Comparison of ENCODE assay signal across 7 cellular contexts in the genomic region with DNA sequence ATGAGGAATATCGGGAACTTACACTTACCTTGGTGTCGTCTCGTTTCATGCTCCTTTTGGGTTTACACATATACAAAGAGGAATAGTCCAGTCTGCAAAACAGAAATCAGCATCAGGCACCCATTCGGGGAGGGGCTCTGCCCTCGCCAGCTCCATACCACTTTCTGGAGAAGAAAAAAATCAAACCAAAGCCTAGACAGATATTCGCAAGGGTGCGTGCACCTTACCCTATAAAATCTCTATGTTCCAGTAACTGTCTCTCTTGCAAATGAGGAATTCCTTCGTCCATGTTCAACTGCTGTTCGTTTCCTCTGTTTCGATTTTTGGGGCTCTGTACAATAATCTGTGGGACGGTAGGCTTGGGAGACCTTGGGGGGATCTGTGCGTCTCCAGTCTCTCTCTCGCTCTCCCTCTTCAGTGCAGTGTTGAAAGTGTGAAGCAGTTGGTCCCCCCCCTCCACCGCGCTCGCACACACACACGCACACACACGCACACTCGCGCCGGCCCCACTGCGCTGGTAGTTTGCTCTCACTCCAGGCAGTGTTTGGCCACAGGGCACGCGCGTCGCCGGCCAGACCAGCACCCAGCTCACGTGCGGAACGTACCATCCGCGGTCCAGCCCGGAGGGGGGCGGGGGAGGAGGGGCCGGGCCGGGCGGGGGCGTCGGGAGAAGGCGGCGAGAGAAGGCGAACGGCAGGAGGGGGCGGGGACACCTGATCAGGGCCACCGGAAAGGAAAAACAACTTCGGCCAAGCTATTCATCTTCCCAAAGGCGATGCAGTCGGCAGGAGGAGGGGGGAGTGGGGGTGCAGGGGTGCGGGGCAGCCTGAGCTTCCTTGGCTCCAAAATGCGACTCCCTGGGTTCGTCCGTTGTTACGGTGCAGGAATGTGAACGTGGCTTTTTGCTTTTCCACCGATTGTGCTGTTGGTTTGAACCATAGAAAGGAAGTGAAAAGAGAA. TPM values are rescaled to one million over a fixed set of nuclear protein-coding genes. Genes with fewer than 3 reads are reported as not detected.
DNase-seq lines count a peak whose midpoint lies in the region; ATAC-seq and TF ChIP-seq lines count a peak whose summit lies in the region.

BHLHE41 (minus strand) TSS at position 547 of the 960 bp plus-strand sequence; CDS start at position 289, 258 bp downstream.

- H3K4me1 ChIP-seq in neural progenitor cell, result peaks cover 17% of the 10 kb centered on the region

- no peaks in the 10 kb centered on the region for H3K9me3 Mint-ChIP-seq in activated naive CD4-positive, alpha-beta T cell treated with anti-CD3 and anti-CD28 coated beads, Interleukin-2, amount 50 U/mL, for 24 hours
- H3K9me3 Mint-ChIP-seq in neural progenitor cell, result no peaks in the 10 kb centered on the region

- H2AFZ ChIP-seq in neural progenitor cell (replicated peaks), result peak within 1 kb of the TSS; percentile 19

- peaks cover 60% of the 10 kb centered on the region for H3F3A ChIP-seq in neural progenitor cell (ENCODE audit: low read depth)

- H3K4me1 Mint-ChIP-seq in activated naive CD4-positive, alpha-beta T cell treated with anti-CD3 and anti-CD28 coated beads, Interleukin-2, amount 50 U/mL, for 24 hours, result peaks cover 39% of the 10 kb centered on the region
- peaks cover 31% of the 10 kb centered on the region for H3K4me1 Mint-ChIP-seq in neural progenitor cell

- H3K4me2 ChIP-seq in neural progenitor cell, result peak within 1 kb of the TSS; percentile 91

- DNase-seq in GM10248 (ENCODE audit: extremely low spot score) (peak; percentile 37), LHCN-M2 (ENCODE audit: low read depth) (peak; percentile 56), Right ventricle myocardium inferior (ENCODE audit: missing footprints) (peak; percentile 89), neural progenitor cell (ENCODE audit: low spot score) (peak; percentile 76)

- H3K36me3 Mint-ChIP-seq in activated naive CD4-positive, alpha-beta T cell treated with anti-CD3 and anti-CD28 coated beads, Interleukin-2, amount 50 U/mL, for 24 hours, result no peaks in the 10 kb centered on the region
- no peaks in the 10 kb centered on the region for H3K36me3 Mint-ChIP-seq in neural progenitor cell

- H3K27ac ChIP-seq in neural progenitor cell, result no peak within 1 kb of the TSS

- peaks cover 60% of the 10 kb centered on the region for H3K27me3 Mint-ChIP-seq in activated naive CD4-positive, alpha-beta T cell treated with anti-CD3 and anti-CD28 coated beads, Interleukin-2, amount 50 U/mL, for 24 hours
- peaks cover 51% of the 10 kb centered on the region for H3K27me3 Mint-ChIP-seq in neural progenitor cell (ENCODE audit: insufficient read depth, low read depth)

- no peak within 1 kb of the TSS for H3K9ac ChIP-seq in neural progenitor cell

- H3K4me3 Mint-ChIP-seq in activated naive CD4-positive, alpha-beta T cell treated with anti-CD3 and anti-CD28 coated beads, Interleukin-2, amount 50 U/mL, for 24 hours, result peak within 1 kb of the TSS; percentile 86
- peak within 1 kb of the TSS; percentile 95 for H3K4me3 Mint-ChIP-seq in neural progenitor cell

- peak within 1 kb of the TSS; percentile 58 for H3K4me3 ChIP-seq in neural progenitor cell

- TF ChIP-seq CTCF in GM10248 (IDR thresholded peaks at IDR 0.05; ENCODE audit: control extremely low read depth, extremely low read depth, low read depth, missing control alignments) (no peak), neural progenitor cell (IDR thresholded peaks at IDR 0.05) (no peak)

- no peak within 1 kb of the TSS for H3K27ac Mint-ChIP-seq in activated naive CD4-positive, alpha-beta T cell treated with anti-CD3 and anti-CD28 coated beads, Interleukin-2, amount 50 U/mL, for 24 hours
- H3K27ac Mint-ChIP-seq in neural progenitor cell, result peak within 1 kb of the TSS; percentile 46

- intact Hi-C loops in Right ventricle myocardium inferior (cut with DNase I), result loop anchor here (2.0 to 10.0 kb wide), 3 partner anchors 72 to 280 kb away; no protein-coding TSS in a partner anchor

- POLR2A ChIA-PET in GM10248 (lab: Yijun Ruan, JAX), result no interaction called here

- H3K79me2 ChIP-seq in neural progenitor cell (ENCODE audit: low read depth), result no peaks in the 10 kb centered on the region

- H3K9me3 ChIP-seq in neural progenitor cell (ENCODE audit: low read depth), result no peaks in the 10 kb centered on the region

- peak; percentile 51 for ATAC-seq in Right ventricle myocardium inferior
- no peak for ATAC-seq in HG03521 (IDR thresholded peaks at IDR 0.05; ENCODE audit: unreplicated experiment)
- no peak for ATAC-seq in HG02763 (IDR thresholded peaks at IDR 0.05; ENCODE audit: unreplicated experiment)

- CTCF ChIA-PET in GM10248 (lab: Yijun Ruan, JAX), result interaction anchor here (0.8 to 3.1 kb wide), 3 partner anchors 10 to 36 kb away, joined by 3 to 8 read pairs (median 5); no protein-coding TSS in a partner anchor

- no peaks in the 10 kb centered on the region for H3K36me3 ChIP-seq in neural progenitor cell

- H3K27me3 ChIP-seq in neural progenitor cell, result peaks cover 100% of the 10 kb centered on the region

- peaks cover 51% of the 10 kb centered on the region for H4K20me1 ChIP-seq in neural progenitor cell (ENCODE audit: low read depth)

RNA-seq across cellular contexts. Expression of gene BHLHE41, which starts in this region (rescaled TPM):
- total RNA-seq in LHCN-M2 (2014; rRNA removed), result 2.4 and 4.0 TPM in 2 replicates
- polyA plus RNA-seq in LHCN-M2 (2012), result 4.8 TPM
- 34.5 TPM for total RNA-seq in Right ventricle myocardium inferior
- total RNA-seq in neural progenitor cell (ENCODE audit: low replicate concordance), result 0.12 TPM in 1 of 2 replicates, not detected in the other

Comparison
In these comparisons a context has a peak if more than half of its experiments do, and no peak if none do; other contexts are left out.
1. Peak in DNase-seq, H3K4me3 ChIP-seq and H3K4me2 ChIP-seq in neural progenitor cell; RNA of the gene not detected or under 1 TPM.
2. DNase-seq: peak in every context shown above with its lines; median percentile 89 in Right ventricle myocardium inferior; 76 in neural progenitor cell; 56 in LHCN-M2; 37 in GM10248.